ENCODE assay signal across 8 cellular contexts in genomic region chr19:49487277-49488045, GRCh38. TPM values are rescaled to one million over a fixed set of nuclear protein-coding genes. Genes with fewer than 3 reads are reported as not detected.
DNase-seq lines count a peak whose midpoint lies in the region; ATAC-seq and TF ChIP-seq lines count a peak whose summit lies in the region.

RPL13A (plus strand) TSS chr19:49487608; CDS start chr19:49487630, 22 bp downstream.

- H3K27ac ChIP-seq in Karpas-422 (ENCODE audit: low read length): peak within 1 kb of the TSS; percentile 90
- peak within 1 kb of the TSS; percentile 80 to 98 (median 94) for H3K27ac ChIP-seq in esophagus squamous epithelium

- H3K36me3 ChIP-seq in Karpas-422 (ENCODE audit: insufficient read depth, low read length): peaks cover 40% of the 10 kb centered on the region
- H3K36me3 ChIP-seq in esophagus squamous epithelium: peaks cover 16 to 49% (median 31%) of the 10 kb centered on the region in 3 donors

- ATAC-seq in GM21825 (IDR thresholded peaks at IDR 0.05; ENCODE audit: unreplicated experiment): peak; percentile 84

- no peaks in the 10 kb centered on the region for H3K9me2 ChIP-seq in Karpas-422 (replicated peaks; ENCODE audit: insufficient read depth, low read length)

- intact Hi-C loops in esophagus squamous epithelium (cut with DNase I): no loop called here

- H3K4me1 ChIP-seq in Karpas-422 (ENCODE audit: low read length) (peaks cover 15% of the 10 kb centered on the region), esophagus squamous epithelium (peaks cover 8 to 41% (median 27%) of the 10 kb centered on the region in 3 donors)

- peak in 3 of 4 donors; percentile 94 to 99 (median 99) for TF ChIP-seq POLR2A in esophagus squamous epithelium (IDR thresholded peaks at IDR 0.05)

- peaks cover 39% of the 10 kb centered on the region for H4K20me1 ChIP-seq in Karpas-422 (ENCODE audit: insufficient read depth, low read depth, low read length)

- H3K9me3 ChIP-seq in Karpas-422 (ENCODE audit: low read length) (no peaks in the 10 kb centered on the region), esophagus squamous epithelium (no peaks in the 10 kb centered on the region)

- TF ChIP-seq CTCF in esophagus squamous epithelium (IDR thresholded peaks at IDR 0.05): peak in 2 of 6 experiments; percentile 5 to 24

- no peak within 1 kb of the TSS for H2AFZ ChIP-seq in Karpas-422 (ENCODE audit: low read length)

- H3K27me3 ChIP-seq in Karpas-422 (ENCODE audit: low read length) (no peaks in the 10 kb centered on the region), esophagus squamous epithelium (no peaks in the 10 kb centered on the region)

- peaks cover 27% of the 10 kb centered on the region for H3K79me2 ChIP-seq in Karpas-422 (ENCODE audit: low read length)

- peak within 1 kb of the TSS; percentile 95 for H3K4me3 ChIP-seq in Karpas-422 (ENCODE audit: low read length)
- peak within 1 kb of the TSS; percentile 51 to 99 (median 86) for H3K4me3 ChIP-seq in esophagus squamous epithelium

- DNase-seq in DMS79 treated with DMSO at 0.1 percent for 48 hours (lab: John Stamatoyannopoulos, UW) (peak; percentile 97), Karpas-422 (peak; percentile 100), RKO (ENCODE audit: low spot score) (peak; percentile 99), activated T-helper 1 cell treated with Interleukin-2 at 50 U/mL for 16 hours (ENCODE audit: low read depth) (peak; percentile 99), esophagus squamous epithelium (lab: John Stamatoyannopoulos, UW) (peak; percentile 95), myocyte (ENCODE audit: low read depth) (peak; percentile 99)
- DNase-seq in stimulated activated CD8-positive, alpha-beta memory T cell treated with anti-CD3 and anti-CD28 coated beads, Interleukin-7, amount 100 ng/mL, for 48 hours (ENCODE audit: extremely low read depth in 1 of 2, low read depth in 1 of 2): peak; percentile 99 to 100

- H3K9ac ChIP-seq in Karpas-422 (ENCODE audit: low read length): peak within 1 kb of the TSS; percentile 95

- peak within 1 kb of the TSS; percentile 83 for H3K4me2 ChIP-seq in Karpas-422 (ENCODE audit: low read depth, low read length, poor library complexity, severe bottlenecking)

- WGBS in esophagus squamous epithelium, 2 donors: 0 to 1% methylated on average over 9 to 12 of the region's 57 CpGs

RNA-seq across cellular contexts. Expression of gene RPL13A, which starts in this region (rescaled TPM):
- 6,359 and 8,659 TPM in 2 replicates for total RNA-seq in Karpas-422 (2014; rRNA removed; shearing (Covaris generic); ENCODE audit: low replicate concordance)
- total RNA-seq in esophagus squamous epithelium: 1,000 to 10,000 TPM; 1,642 to 4,119 (median 2,165) TPM
- total RNA-seq in myocyte: 1,470 and 1,688 TPM in 2 replicates
- polyA plus RNA-seq in myocyte (2012): 2,387 TPM

Comparison
In these comparisons a context has a peak if more than half of its experiments do, and no peak if none do; other contexts are left out.
1. Peak in every context shown above with its lines: DNase-seq, ATAC-seq, H3K4me3 ChIP-seq and H3K27ac ChIP-seq.